ENCODE assay signal across 16 cellular contexts in genomic region chr11:15651033-15651432, GRCh38.
DNase-seq lines count a peak whose midpoint lies in the region; ATAC-seq and TF ChIP-seq lines count a peak whose summit lies in the region.
"Had no signal": no experiment of that assay in that cellular context is flagged by ENCODE, and none has a peak within 500 bp of the region (broad histone marks: within the 10 kb centered on the region; RNA-seq: fewer than 3 reads in every experiment).

No MANE protein-coding gene starts in this region.

- H2BK12ac ChIP-seq in trophoblast cell (ENCODE audit: low read length), result peak overlapping the region; percentile 79

- peaks cover 2% of the 10 kb centered on the region for H3K4me1 Mint-ChIP-seq in CD8-positive, alpha-beta T cell (ENCODE audit: low read depth)
- H3K4me1 Mint-ChIP-seq in activated T-helper 17 cell treated with anti-CD3 and anti-CD28 coated beads, Interleukin-2, amount 50 U/mL, for 72 hours, result no peaks in the 10 kb centered on the region

- no peak for ATAC-seq in CD8-positive, alpha-beta T cell
- ATAC-seq in activated T-helper 17 cell treated with anti-CD3 and anti-CD28 coated beads, Interleukin-2, amount 50 U/mL, for 72 hours (replicated peaks), result no peak
- no peak for ATAC-seq in right cardiac atrium

- no peak overlapping the region for H3K27ac ChIP-seq in CD8-positive, alpha-beta T cell (ENCODE audit: low read depth, low read length)
- H3K27ac ChIP-seq in right cardiac atrium (ENCODE audit: low read length) (no peak overlapping the region), trophoblast cell (ENCODE audit: low read depth, low read length) (no peak overlapping the region)
- H3K27ac ChIP-seq: GM23248 had no signal

- peaks cover 15% of the 10 kb centered on the region for H3K27me3 Mint-ChIP-seq in CD8-positive, alpha-beta T cell (ENCODE audit: low read depth)
- peaks cover 18% of the 10 kb centered on the region for H3K27me3 Mint-ChIP-seq in activated T-helper 17 cell treated with anti-CD3 and anti-CD28 coated beads, Interleukin-2, amount 50 U/mL, for 72 hours

- peak overlapping the region; percentile 17 for H2BK120ac ChIP-seq in trophoblast cell (ENCODE audit: insufficient read depth, low read length, poor library complexity)

- no peak overlapping the region for H3K4me3 ChIP-seq in CD8-positive, alpha-beta T cell (ENCODE audit: low read depth, low read length)
- no peak overlapping the region for H3K4me3 ChIP-seq in right cardiac atrium (ENCODE audit: low read length)
- no peak overlapping the region for H3K4me3 ChIP-seq in trophoblast cell (ENCODE audit: low read depth, low read length)

- H2BK5ac ChIP-seq in trophoblast cell (ENCODE audit: low read depth, low read length, poor library complexity), result peak overlapping the region; percentile 33

- WGBS in right cardiac atrium, result 85% methylated on average over 22 of the region's 22 CpGs
- no CpG with 5 or more reads among the region's 22 CpGs for whole genome bisulfite sequencing in trophoblast cell (ENCODE audit: extremely low coverage, insufficient coverage, insufficient read length)

- peak overlapping the region; percentile 41 for H2AK5ac ChIP-seq in trophoblast cell (ENCODE audit: low read length)

- CTCF ChIA-PET in CD8-positive, alpha-beta T cell (lab: Charles Lee), result interaction anchor here (1.1 kb wide), 1 partner anchor 12 kb away, joined by 4 read pairs; no protein-coding TSS in a partner anchor

- no peak overlapping the region for H3K18ac ChIP-seq in trophoblast cell (ENCODE audit: low read length)

- H3K23ac ChIP-seq in trophoblast cell (ENCODE audit: low read length), result no peak overlapping the region

- no peaks in the 10 kb centered on the region for H3K9me3 Mint-ChIP-seq in CD8-positive, alpha-beta T cell
- H3K9me3 Mint-ChIP-seq in activated T-helper 17 cell treated with anti-CD3 and anti-CD28 coated beads, Interleukin-2, amount 50 U/mL, for 72 hours, result no peaks in the 10 kb centered on the region
- H3K9me3 Mint-ChIP-seq: activated CD4-positive, alpha-beta T cell treated with anti-CD3 and anti-CD28 coated beads, Interleukin-2, amount 10 ng/mL, durations not matched to agents 7 days and 5 days; activated T-cell treated with anti-CD3 and anti-CD28 coated beads, Interleukin-2, amount 50 U/mL, for 4 hours had no signal

- no peaks in the 10 kb centered on the region for H3K9me3 ChIP-seq in CD8-positive, alpha-beta T cell (ENCODE audit: low read length)
- H3K9me3 ChIP-seq in right cardiac atrium (ENCODE audit: control insufficient read depth, low read length) (no peaks in the 10 kb centered on the region), trophoblast cell (ENCODE audit: insufficient read depth, low read depth, low read length) (no peaks in the 10 kb centered on the region)
- H3K9me3 ChIP-seq: upper lobe of left lung had no signal

- H3K4me1 ChIP-seq in CD8-positive, alpha-beta T cell (ENCODE audit: insufficient read depth, low read length), result peaks cover 7% of the 10 kb centered on the region
- H3K4me1 ChIP-seq in right cardiac atrium (ENCODE audit: control insufficient read depth, insufficient read depth, low read length), result peaks cover 6% of the 10 kb centered on the region
- peaks cover 6 to 8% of the 10 kb centered on the region in 2 experiments for H3K4me1 ChIP-seq in trophoblast cell (ENCODE audit: control insufficient read depth in 1 of 2, insufficient read depth in 2 of 2, low read length in 2 of 2)

- H3K4ac ChIP-seq in trophoblast cell (ENCODE audit: low read depth, low read length), result no peak overlapping the region

- no peaks in the 10 kb centered on the region for H3K36me3 ChIP-seq in CD8-positive, alpha-beta T cell (ENCODE audit: insufficient read depth, low read length)
- H3K36me3 ChIP-seq in trophoblast cell (ENCODE audit: control insufficient read depth in 1 of 2, insufficient read depth in 2 of 2, low read length in 2 of 2), result no peaks in the 10 kb centered on the region
- H3K36me3 ChIP-seq: upper lobe of left lung had no signal

- DNase-seq in CD8-positive, alpha-beta T cell, result no peak
- DNase-seq in right cardiac atrium (peak in 2 of 3 donors; percentile 53 to 69), trophoblast cell (no peak), activated gamma-delta T cell treated with Interleukin-2 at 50 U/mL for 16 hours (no peak), HuH-7.5 (ENCODE audit: low spot score) (no peak), NCI-H2196 treated with DMSO at 0.1 percent for 48 hours (lab: John Stamatoyannopoulos, UW; ENCODE audit: unreplicated experiment) (no peak), NCI-H510A (lab: John Stamatoyannopoulos, UW) (no peak)
- DNase-seq: activated CD4-positive, alpha-beta T cell treated with anti-CD3 and anti-CD28 coated beads, Interleukin-2, amount 10 ng/mL, durations not matched to agents 7 days and 5 days; activated T-cell treated with anti-CD3 and anti-CD28 coated beads, Interleukin-2, amount 50 U/mL, for 4 hours; GM23248; NCI-H2171; NK-92 treated with Interleukin-12 subunit alpha and Interleukin-12 subunit beta, amount 100 ng/mL, for 24 hours; SHP77 had no signal

- H3K79me2 ChIP-seq in trophoblast cell (ENCODE audit: control insufficient read depth, insufficient read depth, low read length, poor library complexity), result no peaks in the 10 kb centered on the region

- H3K36me3 Mint-ChIP-seq in CD8-positive, alpha-beta T cell, result no peaks in the 10 kb centered on the region
- no peaks in the 10 kb centered on the region for H3K36me3 Mint-ChIP-seq in activated T-helper 17 cell treated with anti-CD3 and anti-CD28 coated beads, Interleukin-2, amount 50 U/mL, for 72 hours (ENCODE audit: low read depth)

- no peak for TF ChIP-seq CTCF in CD8-positive, alpha-beta T cell (IDR thresholded peaks at IDR 0.05)

- H4K12ac ChIP-seq in trophoblast cell (ENCODE audit: low read depth, low read length), result no peak overlapping the region

- H3K9ac ChIP-seq in trophoblast cell (ENCODE audit: low read length), result no peak overlapping the region

- H3K4me2 ChIP-seq in trophoblast cell (ENCODE audit: low read length), result no peak overlapping the region

- peak overlapping the region; percentile 68 for H4K8ac ChIP-seq in trophoblast cell (ENCODE audit: low read depth, low read length)

- H4K91ac ChIP-seq in trophoblast cell (ENCODE audit: low read depth, low read length), result peak overlapping the region; percentile 81

- POLR2A ChIA-PET in CD8-positive, alpha-beta T cell (lab: Charles Lee), result no interaction called here

- intact Hi-C loops in CD8-positive, alpha-beta T cell (cut with DNase I, micrococcal nuclease), result loop anchor here in 1 of 2 experiments (5.0 kb wide), 1 partner anchor 956 kb away; no protein-coding TSS in a partner anchor
- intact Hi-C loops in right cardiac atrium (cut with DNase I), result loop anchor here in 3 of 4 donors (5.0 to 10.0 kb wide), 4 partner anchors 164 to 964 kb away; no protein-coding TSS in a partner anchor

- peak overlapping the region; percentile 25 for H3K14ac ChIP-seq in trophoblast cell (ENCODE audit: low read length)

- H3K27ac Mint-ChIP-seq in CD8-positive, alpha-beta T cell, result no peak overlapping the region
- no peak overlapping the region for H3K27ac Mint-ChIP-seq in activated T-helper 17 cell treated with anti-CD3 and anti-CD28 coated beads, Interleukin-2, amount 50 U/mL, for 72 hours
- H3K27ac Mint-ChIP-seq: activated CD4-positive, alpha-beta T cell treated with anti-CD3 and anti-CD28 coated beads, Interleukin-2, amount 10 ng/mL, durations not matched to agents 7 days and 5 days; naive thymus-derived CD4-positive, alpha-beta T cell had no signal

- peak overlapping the region; percentile 35 for H3K4me3 Mint-ChIP-seq in CD8-positive, alpha-beta T cell
- peak overlapping the region; percentile 24 for H3K4me3 Mint-ChIP-seq in activated T-helper 17 cell treated with anti-CD3 and anti-CD28 coated beads, Interleukin-2, amount 50 U/mL, for 72 hours
- H3K4me3 Mint-ChIP-seq: activated CD4-positive, alpha-beta T cell treated with anti-CD3 and anti-CD28 coated beads, Interleukin-2, amount 10 ng/mL, durations not matched to agents 7 days and 5 days had no signal

- H3K27me3 ChIP-seq in CD8-positive, alpha-beta T cell (ENCODE audit: insufficient read depth, low read length), result peaks cover 9% of the 10 kb centered on the region
- H3K27me3 ChIP-seq in right cardiac atrium (ENCODE audit: control insufficient read depth, insufficient read depth) (no peaks in the 10 kb centered on the region), trophoblast cell (ENCODE audit: insufficient read depth, low read length) (no peaks in the 10 kb centered on the region)

- H2AFZ ChIP-seq in trophoblast cell (ENCODE audit: insufficient read depth, low read length, poor library complexity), result no peak overlapping the region

- H3K79me1 ChIP-seq in trophoblast cell (ENCODE audit: low read length), result peaks cover 11% of the 10 kb centered on the region

Comparison
In these comparisons a context has a peak if more than half of its experiments do, and no peak if none do; other contexts are left out.
1. DNase-seq: peak in right cardiac atrium (2 of 3); none in CD8-positive, alpha-beta T cell (0 of 7), trophoblast cell (0 of 2), activated gamma-delta T cell treated with Interleukin-2 at 50 U/mL for 16 hours (single experiment), HuH-7.5 (single experiment), NCI-H2196 treated with DMSO at 0.1 percent for 48 hours (single experiment) and NCI-H510A (single experiment).